ENCODE assay signal across 28 cellular contexts in genomic region chr4:182804131-182804530, GRCh38.
"Had no signal": no experiment of that assay in that cellular context is flagged by ENCODE, and none has a peak within 500 bp of the region (broad histone marks: within the 10 kb centered on the region; RNA-seq: fewer than 3 reads in every experiment).

No MANE protein-coding gene starts in this region.

- H3K27me3 ChIP-seq: ovary, upper lobe of left lung, vagina had no signal

- H3K36me3 ChIP-seq: left ventricle myocardium inferior, neutrophil, ovary, transverse colon, upper lobe of left lung, vagina had no signal

- H3K4me2 ChIP-seq: smooth muscle cell had no signal

- H3K4me3 Mint-ChIP-seq: mesothelial cell of epicardium; naive thymus-derived CD4-positive, alpha-beta T cell; natural killer cell treated with Interleukin-12 subunit alpha and Interleukin-12 subunit beta and Interleukin-15 and Interleukin-18, amount 100 ng/mL, for 72 hours; stimulated activated memory B cell treated with anti-CD40 and anti-IgM and Interleukin-4, amounts not matched to agents 10 μg/mL and 1 μg/mL and 100 μg/mL, for 72 hours; stimulated activated naive CD8-positive, alpha-beta T cell treated with anti-CD3 and anti-CD28 coated beads, Interleukin-15, amount 100 ng/mL, for 72 hours had no signal

- H3K9me3 Mint-ChIP-seq: mesothelial cell of epicardium; stimulated activated naive CD8-positive, alpha-beta T cell treated with anti-CD3 and anti-CD28 coated beads, Interleukin-15, amount 100 ng/mL, for 72 hours had no signal

- H3K4me3 ChIP-seq: left ventricle myocardium inferior, lung, mucosa of descending colon, ovary, smooth muscle cell, transverse colon, upper lobe of left lung, vagina had no signal

- DNase-seq: hippocampal formation; kidney glomerular epithelial cell; left cardiac atrium; left ventricle myocardium inferior; mesendoderm; mucosa of descending colon; naive thymus-derived CD4-positive, alpha-beta T cell; occipital lobe; ovary; retina; right cardiac atrium; stimulated activated CD4-positive, alpha-beta T cell treated with anti-CD3 and anti-CD28 coated beads, Interleukin-1b, Interleukin-23, amount 100 ng/mL, for 48 hours; stimulated activated CD4-positive, alpha-beta T cell treated with anti-CD3 and anti-CD28 coated beads, Interleukin-2, amount 100 ng/mL, for 48 hours; stimulated activated CD4-positive, alpha-beta T cell treated with anti-CD3 and anti-CD28 coated beads, Interleukin-4, amount 100 ng/mL, for 4 hours; stimulated activated CD8-positive, alpha-beta memory T cell treated with anti-CD3 and anti-CD28 coated beads, Interleukin-4, amount 100 ng/mL, for 48 hours; stimulated activated naive CD4-positive, alpha-beta T cell treated with Interleukin-2 at 50 U/mL for 16 hours; stimulated activated naive CD8-positive, alpha-beta T cell treated with anti-CD3 and anti-CD28 coated beads, Interleukin-15, amount 100 ng/mL, for 72 hours; substantia nigra; transverse colon; upper lobe of left lung had no signal

- H3K36me3 Mint-ChIP-seq: natural killer cell treated with Interleukin-12 subunit alpha and Interleukin-12 subunit beta and Interleukin-15 and Interleukin-18, amount 100 ng/mL, for 72 hours; stimulated activated memory B cell treated with anti-CD40 and anti-IgM and Interleukin-4, amounts not matched to agents 10 μg/mL and 1 μg/mL and 100 μg/mL, for 72 hours had no signal

- H3K4me1 ChIP-seq: transverse colon had no signal

- H3K9me3 ChIP-seq: left ventricle myocardium inferior, mucosa of descending colon, neutrophil, ovary, transverse colon, vagina had no signal

- H3K27ac ChIP-seq: left ventricle myocardium inferior, neutrophil, ovary, transverse colon, upper lobe of left lung, vagina had no signal

- H3K27ac Mint-ChIP-seq: mesothelial cell of epicardium; naive thymus-derived CD4-positive, alpha-beta T cell; natural killer cell treated with Interleukin-12 subunit alpha and Interleukin-12 subunit beta and Interleukin-15 and Interleukin-18, amount 100 ng/mL, for 72 hours; progenitor cell of endocrine pancreas; stimulated activated memory B cell treated with anti-CD40 and anti-IgM and Interleukin-4, amounts not matched to agents 10 μg/mL and 1 μg/mL and 100 μg/mL, for 72 hours; stimulated activated naive CD8-positive, alpha-beta T cell treated with anti-CD3 and anti-CD28 coated beads, Interleukin-15, amount 100 ng/mL, for 72 hours had no signal
